Comparison of ENCODE assay signal across 8 cellular contexts in genomic region chr15:40906947-40907802, GRCh38. TPM values are rescaled to one million over a fixed set of nuclear protein-coding genes. Genes with fewer than 3 reads are reported as not detected.
DNase-seq lines count a peak whose midpoint lies in the region; TF ChIP-seq lines count a peak whose summit lies in the region.

No MANE protein-coding gene starts in this region.

- H3K27ac ChIP-seq in mesendoderm (ENCODE audit: low read depth, low read length) (no peak overlapping the region), thymus (ENCODE audit: low read depth) (peak overlapping the region; percentile 87)

- no peak overlapping the region for H4K8ac ChIP-seq in mesendoderm (ENCODE audit: low read depth, low read length)

- H2BK15ac ChIP-seq in mesendoderm (replicated peaks; ENCODE audit: low read depth) = no peak overlapping the region

- no peak overlapping the region for H3K23ac ChIP-seq in mesendoderm (ENCODE audit: low read length)

- no peak overlapping the region for H2BK120ac ChIP-seq in mesendoderm (ENCODE audit: low read depth, low read length)

- no peaks in the 10 kb centered on the region for H3K9me3 ChIP-seq in thymus (ENCODE audit: control insufficient read depth)

- peaks cover 3% of the 10 kb centered on the region for H3K4me1 ChIP-seq in mesendoderm (ENCODE audit: control insufficient read depth, low read depth, low read length)
- peaks cover 23% of the 10 kb centered on the region for H3K4me1 ChIP-seq in thymus (ENCODE audit: control insufficient read depth, insufficient read depth, low read length)

- peak overlapping the region; percentile 85 for H3K56ac ChIP-seq in mesendoderm (ENCODE audit: low read length)

- no peak overlapping the region for H3K18ac ChIP-seq in mesendoderm (ENCODE audit: low read length)

- no peak for TF ChIP-seq EP300 in Ishikawa (IDR thresholded peaks at IDR 0.05; ENCODE audit: borderline replicate concordance)

- no peaks in the 10 kb centered on the region for H3K79me1 ChIP-seq in mesendoderm (ENCODE audit: low read length)

- no peak overlapping the region for H2BK5ac ChIP-seq in mesendoderm (ENCODE audit: low read length)

- H3K9ac ChIP-seq in mesendoderm (ENCODE audit: low read length) = peak overlapping the region; percentile 74

- H3K4me2 ChIP-seq in mesendoderm (ENCODE audit: low read length) = peak overlapping the region; percentile 98

- H3K4ac ChIP-seq in mesendoderm (ENCODE audit: low read depth, low read length) = no peak overlapping the region

- H3K4me3 ChIP-seq in mesendoderm (ENCODE audit: low read length) (no peak overlapping the region), thymus (ENCODE audit: low read length) (peak overlapping the region; percentile 55)

- H3K27me3 ChIP-seq in mesendoderm (ENCODE audit: insufficient read depth, low read length, poor library complexity) = no peaks in the 10 kb centered on the region
- H3K27me3 ChIP-seq in thymus (ENCODE audit: control insufficient read depth, insufficient read depth) = no peaks in the 10 kb centered on the region

- no CpG with 5 or more reads among the region's 23 CpGs for whole genome bisulfite sequencing in mesendoderm (ENCODE audit: extremely low coverage, insufficient coverage, low lambda C conversion rate)
- WGBS in thymus = 7% methylated on average over 23 of the region's 23 CpGs

- no peak for TF ChIP-seq RAD21 in Ishikawa (IDR thresholded peaks at IDR 0.05; ENCODE audit: low read depth)

- no peaks in the 10 kb centered on the region for H3K79me2 ChIP-seq in mesendoderm (ENCODE audit: control insufficient read depth, insufficient read depth, low read length)

- no peak overlapping the region for H2AK5ac ChIP-seq in mesendoderm (ENCODE audit: low read length)

- peak; percentile 46 for DNase-seq in DMS79 treated with DMSO at 0.1 percent for 48 hours (lab: John Stamatoyannopoulos, UW)
- peak; percentile 69 for DNase-seq in UCSD-AML1 (lab: John Stamatoyannopoulos, UW; ENCODE audit: unreplicated experiment)
- peak; percentile 93 for DNase-seq in dermis blood vessel endothelial cell
- DNase-seq in mesendoderm = no peak
- no peak for DNase-seq in AG08396 (ENCODE audit: low spot score)
- no peak for DNase-seq in iPS-NIHi7 (ENCODE audit: extremely low spot score)

- no peak overlapping the region for H4K5ac ChIP-seq in mesendoderm (ENCODE audit: low read length)

- H3K36me3 ChIP-seq in mesendoderm (ENCODE audit: control insufficient read depth, insufficient read depth, low read length) (peaks cover 4% of the 10 kb centered on the region), thymus (ENCODE audit: control insufficient read depth, insufficient read depth) (peaks cover 14% of the 10 kb centered on the region)

TF ChIP-seq in Ishikawa, 13 proteins besides CTCF, POLR2A, EP300 and RAD21:
- TF ChIP-seq CREB1 (IDR thresholded peaks at IDR 0.05; ENCODE audit: low read depth) (no peak), ZBTB7A (IDR thresholded peaks at IDR 0.05; ENCODE audit: low read depth) (no peak), USF1 (IDR thresholded peaks at IDR 0.05) (no peak), FOXM1 (IDR thresholded peaks at IDR 0.05; ENCODE audit: borderline replicate concordance, low read depth) (no peak), YY1 (IDR thresholded peaks at IDR 0.05; ENCODE audit: low read depth) (no peak; the same call in 1 of the 2 replicates), TCF12 (IDR thresholded peaks at IDR 0.05; ENCODE audit: low read depth) (no peak), TAF1 (IDR thresholded peaks at IDR 0.05; ENCODE audit: low read depth) (no peak), TEAD4 (IDR thresholded peaks at IDR 0.05) (no peak), MAX (IDR thresholded peaks at IDR 0.05) (peak; percentile 11; the same call in 1 of the 2 replicates), CEBPB (IDR thresholded peaks at IDR 0.05) (no peak), EGR1 (IDR thresholded peaks at IDR 0.05) (peak; percentile 73), NFIC (IDR thresholded peaks at IDR 0.05) (peak; percentile 42), REST (IDR thresholded peaks at IDR 0.05; ENCODE audit: low read depth) (no peak)
TF ChIP-seq in Ishikawa: peak in this region for 3.

RNA-seq across cellular contexts. Expression of gene VPS18, which starts 12.9 kb away (rescaled TPM):
- total RNA-seq in dermis blood vessel endothelial cell = 64.1 and 67.2 TPM in 2 replicates
- 11.7 TPM for polyA plus RNA-seq in mesendoderm (2013, experiment 1 of 2)
- 11.5 TPM for polyA plus RNA-seq in mesendoderm (2013, experiment 2 of 2)
- 10.3 TPM for polyA plus RNA-seq in thymus

RNA-seq across cellular contexts. Expression of gene DLL4, which starts 22.0 kb away (rescaled TPM):
- total RNA-seq in dermis blood vessel endothelial cell = 128 and 158 TPM in 2 replicates
- polyA plus RNA-seq in mesendoderm (2013, experiment 1 of 2) = 0.01 TPM
- not detected for polyA plus RNA-seq in mesendoderm (2013, experiment 2 of 2)
- 5.9 TPM for polyA plus RNA-seq in thymus

RNA-seq across cellular contexts. Expression of gene RHOV, which starts 33.1 kb away (rescaled TPM):
- total RNA-seq in dermis blood vessel endothelial cell = 0.17 TPM in 1 of 2 replicates, not detected in the other
- 1.2 TPM for polyA plus RNA-seq in mesendoderm (2013, experiment 1 of 2)
- polyA plus RNA-seq in mesendoderm (2013, experiment 2 of 2) = 1.2 TPM
- polyA plus RNA-seq in thymus = 15.3 TPM

RNA-seq across cellular contexts. Expression of gene CHAC1, which starts 46.1 kb away (rescaled TPM):
- total RNA-seq in dermis blood vessel endothelial cell = 2.2 and 2.9 TPM in 2 replicates
- polyA plus RNA-seq in mesendoderm (2013, experiment 1 of 2) = 28.1 TPM
- polyA plus RNA-seq in mesendoderm (2013, experiment 2 of 2) = 29.2 TPM
- polyA plus RNA-seq in thymus = 1.9 TPM

Comparison
In these comparisons a context has a peak if more than half of its experiments do, and no peak if none do; other contexts are left out.
1. DNase-seq: peak in DMS79 treated with DMSO at 0.1 percent for 48 hours (single experiment), UCSD-AML1 (single experiment) and dermis blood vessel endothelial cell (single experiment); none in mesendoderm (single experiment), AG08396 (single experiment) and iPS-NIHi7 (single experiment).